In genomic region chr14:38405851-38406630, GRCh38 we compare ENCODE assay signal across 1 cellular context.
A peak's percentile ranks its signal among the peaks of the same experiment; 100 is the strongest.
TF ChIP-seq lines count a peak whose summit lies in the region.

No MANE protein-coding gene starts in this region.

TF ChIP-seq in IMR-90, 13 proteins besides CTCF, POLR2A, EP300 and RAD21:
- TF ChIP-seq SMC3 (IDR thresholded peaks at IDR 0.05; ENCODE audit: low read depth, low read length) (no peak), CEBPB (IDR thresholded peaks at IDR 0.05; ENCODE audit: low read depth, low read length) (peak; percentile 8; the same call in 1 of the 2 replicates), ELK1 (IDR thresholded peaks at IDR 0.05; ENCODE audit: borderline replicate concordance, low read depth, low read length) (no peak), RFX5 (IDR thresholded peaks at IDR 0.05; ENCODE audit: low read depth, low read length) (no peak), CHD1 (IDR thresholded peaks at IDR 0.05; ENCODE audit: low read depth, low read length) (no peak), NFE2L2 (IDR thresholded peaks at IDR 0.05; ENCODE audit: low read depth, low read length) (no peak)
